In the genomic region with DNA sequence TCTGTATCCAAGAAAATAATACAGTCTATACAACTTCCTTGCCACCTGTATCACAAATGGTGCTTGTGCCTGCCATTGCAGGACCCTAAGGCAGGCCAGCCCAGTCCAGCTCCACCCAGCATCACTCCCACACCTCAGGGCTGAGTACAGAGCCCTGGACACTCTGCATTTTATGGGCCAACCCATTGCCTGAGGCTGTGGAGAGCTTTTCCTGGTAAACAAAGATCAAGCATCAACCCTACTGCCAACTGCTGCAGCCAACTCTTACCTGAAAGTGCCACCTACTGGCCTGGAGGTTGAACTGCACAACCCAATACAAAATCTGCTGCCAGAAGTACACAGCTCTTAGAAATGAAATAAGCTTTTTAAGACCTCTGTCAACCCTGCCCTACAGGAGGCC, we compare ENCODE assay signal across 7 cellular contexts.
DNase-seq lines count a peak whose midpoint lies in the region; ATAC-seq and TF ChIP-seq lines count a peak whose summit lies in the region.

No MANE protein-coding gene starts in this region.

- TF ChIP-seq POLR2A in vagina (IDR thresholded peaks at IDR 0.05) (no peak), uterus (IDR thresholded peaks at IDR 0.05) (no peak)

- H3K9me3 Mint-ChIP-seq in nephron progenitor cell: peaks cover 77% of the 10 kb centered on the region

- DNase-seq in astrocyte of the spinal cord (ENCODE audit: low read depth, low spot score) (no peak), nephron progenitor cell (no peak), vagina (ENCODE audit: extremely low spot score in 2 of 2) (no peak), uterus (no peak)

- H3K36me3 Mint-ChIP-seq in nephron progenitor cell (ENCODE audit: low read depth): peaks cover 34% of the 10 kb centered on the region

- H3K27ac ChIP-seq in vagina (no peak overlapping the region), uterus (no peak overlapping the region)

- H3K4me1 ChIP-seq in vagina (no peaks in the 10 kb centered on the region), uterus (no peaks in the 10 kb centered on the region)

- H3K27me3 ChIP-seq in vagina (no peaks in the 10 kb centered on the region), uterus (no peaks in the 10 kb centered on the region)

- in situ Hi-C loops in astrocyte of the spinal cord (cut with HindIII; ENCODE audit: low sequenced_read_pairs): no loop called here

- intact Hi-C loops in vagina (cut with DNase I) (no loop called here), uterus (cut with DNase I; ENCODE audit: low total_unique reads) (no loop called here)

- ATAC-seq in GM18511 (IDR thresholded peaks at IDR 0.05; ENCODE audit: unreplicated experiment) (peak; percentile 70), HG03342 (IDR thresholded peaks at IDR 0.05; ENCODE audit: unreplicated experiment) (peak; percentile 79), HG03571 (IDR thresholded peaks at IDR 0.05; ENCODE audit: unreplicated experiment) (no peak)

- H3K4me3 Mint-ChIP-seq in nephron progenitor cell: no peak overlapping the region

- H3K9me3 ChIP-seq in vagina (no peaks in the 10 kb centered on the region), uterus (no peaks in the 10 kb centered on the region)

- H3K27me3 Mint-ChIP-seq in nephron progenitor cell (ENCODE audit: low read depth, poor library complexity): no peaks in the 10 kb centered on the region

- TF ChIP-seq CTCF in astrocyte of the spinal cord (IDR thresholded peaks at IDR 0.05; ENCODE audit: low read depth, low read length) (peak; percentile 40), nephron progenitor cell (IDR thresholded peaks at IDR 0.05) (peak; percentile 16), vagina (IDR thresholded peaks at IDR 0.05) (no peak), uterus (IDR thresholded peaks at IDR 0.05) (no peak)

- no peak overlapping the region for H3K27ac Mint-ChIP-seq in nephron progenitor cell

- no peaks in the 10 kb centered on the region for H3K4me1 Mint-ChIP-seq in nephron progenitor cell

- H3K36me3 ChIP-seq in vagina: no peaks in the 10 kb centered on the region
- no peaks in the 10 kb centered on the region for H3K36me3 ChIP-seq in uterus

- H3K4me3 ChIP-seq in astrocyte of the spinal cord (ENCODE audit: low read depth, low read length) (no peak overlapping the region), vagina (no peak overlapping the region), uterus (no peak overlapping the region)

Comparison
In these comparisons a context has a peak if more than half of its experiments do, and no peak if none do; other contexts are left out.
1. CTCF ChIP-seq: peak in astrocyte of the spinal cord (single experiment) and nephron progenitor cell (single experiment); none in vagina (0 of 3) and uterus (0 of 4).